Comparison of ENCODE assay signal across 20 cellular contexts in the genomic region with DNA sequence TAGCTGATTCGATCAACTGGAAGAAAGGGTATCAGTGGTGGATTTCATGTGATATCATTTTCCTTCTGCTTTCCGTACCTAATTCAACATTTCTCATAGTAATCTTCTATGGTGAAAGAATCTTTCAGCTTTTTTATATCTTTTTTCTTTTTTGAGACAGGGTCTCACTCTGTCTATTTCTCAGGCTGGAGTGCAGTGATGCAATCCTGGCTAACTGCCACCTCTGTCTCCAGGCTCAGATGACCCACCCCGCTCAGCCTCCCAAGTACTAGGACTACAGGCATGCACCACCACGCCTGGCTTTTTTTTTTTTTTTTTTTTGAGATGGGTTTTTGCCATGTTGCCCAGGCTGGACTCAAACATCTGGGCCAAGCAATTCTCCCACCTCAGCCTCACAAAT. TPM values are rescaled to one million over a fixed set of nuclear protein-coding genes. Genes with fewer than 3 reads are reported as not detected.
DNase-seq lines count a peak whose midpoint lies in the region; ATAC-seq lines count a peak whose summit lies in the region.
"Had no signal": no experiment of that assay in that cellular context is flagged by ENCODE, and none has a peak within 500 bp of the region (broad histone marks: within the 10 kb centered on the region; RNA-seq: fewer than 3 reads in every experiment).

No MANE protein-coding gene starts in this region.

- no peak overlapping the region for H3K4me3 Mint-ChIP-seq in stimulated activated naive B cell treated with anti-CD40 and anti-IgM and Interleukin-4, amounts not matched to agents 10 μg/mL and 1 μg/mL and 100 μg/mL, for 72 hours
- H3K4me3 Mint-ChIP-seq: stimulated activated naive CD8-positive, alpha-beta T cell treated with anti-CD3 and anti-CD28 coated beads, Interleukin-15, Interleukin-2, amounts not matched to agents 100 ng/mL and 50 ng/mL, for 24 hours had no signal

- peak overlapping the region; percentile 47 for H3K27ac Mint-ChIP-seq in stimulated activated naive B cell treated with anti-CD40 and anti-IgM and Interleukin-4, amounts not matched to agents 10 μg/mL and 1 μg/mL and 100 μg/mL, for 72 hours
- H3K27ac Mint-ChIP-seq: progenitor cell of endocrine pancreas; stimulated activated naive CD8-positive, alpha-beta T cell treated with anti-CD3 and anti-CD28 coated beads, Interleukin-15, Interleukin-2, amounts not matched to agents 100 ng/mL and 50 ng/mL, for 24 hours had no signal

- ATAC-seq in stimulated activated naive B cell treated with anti-CD40 and anti-IgM and Interleukin-4, amounts not matched to agents 10 μg/mL and 1 μg/mL and 100 μg/mL, for 72 hours (replicated peaks) = no peak
- ATAC-seq in HG02759 (IDR thresholded peaks at IDR 0.05; ENCODE audit: unreplicated experiment) (no peak), GM19035 (IDR thresholded peaks at IDR 0.05; ENCODE audit: unreplicated experiment) (no peak)
- ATAC-seq: heart left ventricle, WTC11 had no signal

- no peaks in the 10 kb centered on the region for H3K4me1 Mint-ChIP-seq in stimulated activated naive B cell treated with anti-CD40 and anti-IgM and Interleukin-4, amounts not matched to agents 10 μg/mL and 1 μg/mL and 100 μg/mL, for 72 hours

- no peaks in the 10 kb centered on the region for H3K36me3 Mint-ChIP-seq in stimulated activated naive B cell treated with anti-CD40 and anti-IgM and Interleukin-4, amounts not matched to agents 10 μg/mL and 1 μg/mL and 100 μg/mL, for 72 hours
- H3K36me3 Mint-ChIP-seq: WTC11 had no signal

- DNase-seq in NCI-H748 (lab: John Stamatoyannopoulos, UW; ENCODE audit: unreplicated experiment) = peak; percentile 4
- DNase-seq in NCI-H748 treated with DMSO at 0.1 percent for 48 hours (lab: John Stamatoyannopoulos, UW) = no peak
- peak; percentile 52 for DNase-seq in NCI-H2029 (lab: John Stamatoyannopoulos, UW)
- peak; percentile 71 for DNase-seq in SK-N-DZ (ENCODE audit: low spot score)
- no peak for DNase-seq in stimulated activated naive B cell treated with anti-CD40 and anti-IgM and Interleukin-4, amounts not matched to agents 10 μg/mL and 1 μg/mL and 100 μg/mL, for 72 hours
- DNase-seq: activated CD8-positive, alpha-beta memory T cell treated with anti-CD3 and anti-CD28 coated beads, Interleukin-2, amount 50 U/mL, for 4 hours; activated effector memory CD4-positive, alpha-beta T cell treated with anti-CD3 and anti-CD28 coated beads, Interleukin-2, amount 50 U/mL, for 16 hours; GDM1; heart left ventricle; IMR-90; NCI-H1694; NCI-H446 treated with DMSO at 0.1 percent for 48 hours; RPMI8226; sigmoid colon; SK-N-SH had no signal

- peaks cover 0 to 1% of the 10 kb centered on the region in 2 donors for H3K9me3 Mint-ChIP-seq in stimulated activated naive B cell treated with anti-CD40 and anti-IgM and Interleukin-4, amounts not matched to agents 10 μg/mL and 1 μg/mL and 100 μg/mL, for 72 hours
- H3K9me3 Mint-ChIP-seq: stimulated activated naive CD8-positive, alpha-beta T cell treated with anti-CD3 and anti-CD28 coated beads, Interleukin-15, Interleukin-2, amounts not matched to agents 100 ng/mL and 50 ng/mL, for 24 hours had no signal

- peaks cover 22 to 24% of the 10 kb centered on the region in 2 donors for H3K27me3 Mint-ChIP-seq in stimulated activated naive B cell treated with anti-CD40 and anti-IgM and Interleukin-4, amounts not matched to agents 10 μg/mL and 1 μg/mL and 100 μg/mL, for 72 hours
- H3K27me3 Mint-ChIP-seq: progenitor cell of endocrine pancreas had no signal

RNA-seq across cellular contexts. Expression of a gene that starts 18.6 kb away (rescaled TPM):
- polyA plus RNA-seq in SK-N-DZ (2014; cell fraction: cytosol; rRNA removed) = 62.6 and 94.4 TPM in 2 replicates
- 126 and 166 TPM in 2 replicates for polyA plus RNA-seq in SK-N-DZ (2014; cell fraction: nucleus; rRNA removed)

Comparison
In these comparisons a context has a peak if more than half of its experiments do, and no peak if none do; other contexts are left out.
1. DNase-seq: peak in NCI-H748 (single experiment), NCI-H2029 (single experiment) and SK-N-DZ (single experiment); none in NCI-H748 treated with DMSO at 0.1 percent for 48 hours (single experiment) and stimulated activated naive B cell treated with anti-CD40 and anti-IgM and Interleukin-4, amounts not matched to agents 10 μg/mL and 1 μg/mL and 100 μg/mL, for 72 hours (single experiment).